Comparison of ENCODE assay signal across 8 cellular contexts in genomic region chr15:65189102-65189740, GRCh38. TPM values are rescaled to one million over a fixed set of nuclear protein-coding genes. Genes with fewer than 3 reads are reported as not detected.
DNase-seq lines count a peak whose midpoint lies in the region; ATAC-seq and TF ChIP-seq lines count a peak whose summit lies in the region.

No MANE protein-coding gene starts in this region.

- TF ChIP-seq RAD21 in SK-N-SH (IDR thresholded peaks at IDR 0.05; ENCODE audit: low read length): peak; percentile 96

- H2AFZ ChIP-seq in SK-N-SH (ENCODE audit: low read depth): peak overlapping the region; percentile 28; the same call in 1 of the 2 replicates

- H3K9me3 ChIP-seq in SK-N-SH (no peaks in the 10 kb centered on the region), gastrocnemius medialis (no peaks in the 10 kb centered on the region)

- H3K4me1 ChIP-seq in SK-N-SH (ENCODE audit: control insufficient read depth in 1 of 2, insufficient read depth in 2 of 2, low read depth in 1 of 2, low read length in 1 of 2) (peaks cover 0 to 5% of the 10 kb centered on the region in 2 experiments; a peak in 1 of 4 replicates), gastrocnemius medialis (peaks cover 0 to 6% of the 10 kb centered on the region in 2 donors)

- no peaks in the 10 kb centered on the region for H3K9me2 ChIP-seq in SK-N-SH

- H3K9ac ChIP-seq in SK-N-SH: no peak overlapping the region

- DNase-seq in SKM-1 (lab: John Stamatoyannopoulos, UW; ENCODE audit: unreplicated experiment) (peak; percentile 29), SKM-1 treated with dmso at 0.1 percent for 144 hours (lab: John Stamatoyannopoulos, UW; ENCODE audit: unreplicated experiment) (no peak), LoVo (ENCODE audit: low spot score) (peak; percentile 44), SK-N-SH (peak; percentile 80), fibroblast of mammary gland (ENCODE audit: low read depth) (peak; percentile 69), gastrocnemius medialis (no peak), DMS153 (lab: John Stamatoyannopoulos, UW) (no peak)

- CTCF ChIA-PET in SK-N-SH (lab: Yijun Ruan, JAX): interaction anchor here (0.6 to 7.4 kb wide), 15 partner anchors 19 to 147 kb away, joined by 3 to 72 read pairs (median 5); partner anchors contain the start of genes CILP, PARP16 and RNU5B-1

- no peaks in the 10 kb centered on the region for H3K36me3 ChIP-seq in SK-N-SH (replicated peaks in 1 of 2; ENCODE audit: control insufficient read depth in 1 of 2, insufficient read depth in 2 of 2, low read length in 1 of 2)
- H3K36me3 ChIP-seq in gastrocnemius medialis: no peaks in the 10 kb centered on the region

- ATAC-seq in gastrocnemius medialis: no peak
- no peak for ATAC-seq in GM18517 (IDR thresholded peaks at IDR 0.05; ENCODE audit: unreplicated experiment)

- H3K27me3 ChIP-seq in SK-N-SH (ENCODE audit: insufficient read depth) (no peaks in the 10 kb centered on the region), gastrocnemius medialis (no peaks in the 10 kb centered on the region)

- H4K20me1 ChIP-seq in SK-N-SH (ENCODE audit: insufficient read depth): no peaks in the 10 kb centered on the region

- POLR2A ChIA-PET in SK-N-SH (lab: Yijun Ruan, JAX): no interaction called here

- peak overlapping the region in 1 of 2 experiments; percentile 16; a peak in 1 of 4 replicates for H3K4me3 ChIP-seq in SK-N-SH (ENCODE audit: low read depth in 2 of 2, low read length in 1 of 2)
- H3K4me3 ChIP-seq in fibroblast of mammary gland (ENCODE audit: control insufficient read depth, low read depth, low read length): no peak overlapping the region
- no peak overlapping the region for H3K4me3 ChIP-seq in gastrocnemius medialis

- in situ Hi-C loops in gastrocnemius medialis (cut with MboI; ENCODE audit: low sequenced_read_pairs in 4 of 4): loop anchor here in 1 of 4 donors (5.0 kb wide), 1 partner anchor 83 kb away; no protein-coding TSS in a partner anchor

- peaks cover 8% of the 10 kb centered on the region; the same call in 1 of the 2 replicates for H3K79me2 ChIP-seq in SK-N-SH (ENCODE audit: insufficient read depth)

- H3K27ac ChIP-seq in SK-N-SH (ENCODE audit: low read depth in 2 of 2, low read length in 1 of 2) (no peak overlapping the region), gastrocnemius medialis (no peak overlapping the region)

- peak; percentile 86 for TF ChIP-seq CTCF in SK-N-SH (IDR thresholded peaks at IDR 0.05)
- TF ChIP-seq CTCF in fibroblast of mammary gland (conservative IDR thresholded peaks at IDR 0.05; ENCODE audit: control insufficient read depth, insufficient read depth, low read depth, low read length): peak; percentile 86
- TF ChIP-seq CTCF in gastrocnemius medialis (IDR thresholded peaks at IDR 0.05 in 4 of 5, conservative IDR thresholded peaks at IDR 0.05 in 1 of 5): peak; percentile 31 to 59 (median 54)

- 10% methylated on average over 3 of the region's 3 CpGs for WGBS in SK-N-SH (ENCODE audit: low lambda C conversion rate)

- H3K4me2 ChIP-seq in SK-N-SH: no peak overlapping the region

- intact Hi-C loops in gastrocnemius medialis (cut with DNase I; ENCODE audit: low total_unique reads): loop anchor here (1.0 to 10.0 kb wide), 3 partner anchors 82 to 1306 kb away; partner anchors contain the start of gene SNAPC5

- no peak for TF ChIP-seq EP300 in SK-N-SH (IDR thresholded peaks at IDR 0.05; ENCODE audit: borderline replicate concordance in 1 of 2, low read depth in 1 of 2, low read length in 1 of 2)

- TF ChIP-seq POLR2A in gastrocnemius medialis (IDR thresholded peaks at IDR 0.05): no peak

- no peaks in the 10 kb centered on the region for H3F3A ChIP-seq in SK-N-SH (replicated peaks; ENCODE audit: insufficient read depth)

TF ChIP-seq in SK-N-SH, 30 proteins besides CTCF, POLR2A, EP300 and RAD21:
- peak; percentile 81 for TF ChIP-seq SMC3 (IDR thresholded peaks at IDR 0.05; ENCODE audit: low read depth, low read length)
- TF ChIP-seq USF1 (IDR thresholded peaks at IDR 0.05; ENCODE audit: borderline replicate concordance, low read depth): no peak

RNA-seq across cellular contexts. Expression of gene CLPX, which starts 4.1 kb away (rescaled TPM):
- polyA plus RNA-seq in SK-N-SH (2012; rRNA removed): 12.9 and 17.3 TPM in 2 replicates
- polyA plus RNA-seq in SK-N-SH (2012; cell fraction: cytosol; rRNA removed): 16.6 and 24.6 TPM in 2 replicates
- 9.4 and 20.4 TPM in 2 replicates for polyA plus RNA-seq in SK-N-SH (2012; cell fraction: nucleus; rRNA removed)
- total RNA-seq in gastrocnemius medialis: 100 to 1,000 TPM in 1 of 4 donors, 10 to 100 TPM in 3; 49.3 to 116 (median 63.3) TPM

RNA-seq across cellular contexts. Expression of gene CILP, which starts 22.1 kb away (rescaled TPM):
- polyA plus RNA-seq in SK-N-SH (2012; rRNA removed): 0.03 and 0.15 TPM in 2 replicates
- 0.05 TPM in 2 replicates for polyA plus RNA-seq in SK-N-SH (2012; cell fraction: cytosol; rRNA removed)
- 0.30 and 0.33 TPM in 2 replicates for polyA plus RNA-seq in SK-N-SH (2012; cell fraction: nucleus; rRNA removed)
- total RNA-seq in gastrocnemius medialis: 10 to 100 TPM in 3 of 4 donors, 1 to 10 TPM in 1; 5.4 to 49.9 (median 41.6) TPM

RNA-seq across cellular contexts. Expression of gene PDCD7, which starts 55.6 kb away (rescaled TPM):
- 15.3 and 17.5 TPM in 2 replicates for polyA plus RNA-seq in SK-N-SH (2012; rRNA removed)
- 19.0 and 19.5 TPM in 2 replicates for polyA plus RNA-seq in SK-N-SH (2012; cell fraction: cytosol; rRNA removed)
- polyA plus RNA-seq in SK-N-SH (2012; cell fraction: nucleus; rRNA removed): 10.2 and 10.9 TPM in 2 replicates
- 10 to 100 TPM; 10.4 to 15.7 (median 12.4) TPM for total RNA-seq in gastrocnemius medialis

Comparison
In these comparisons a context has a peak if more than half of its experiments do, and no peak if none do; other contexts are left out.
1. DNase-seq: peak in SKM-1 (single experiment), LoVo (single experiment), SK-N-SH (single experiment) and fibroblast of mammary gland (single experiment); none in SKM-1 treated with dmso at 0.1 percent for 144 hours (single experiment), gastrocnemius medialis (0 of 2) and DMS153 (single experiment).
2. Peak in every context shown above with its lines, with median percentiles within 50 percentile points of each other: CTCF ChIP-seq.